Comparison of ENCODE assay signal across 27 cellular contexts in the genomic region with DNA sequence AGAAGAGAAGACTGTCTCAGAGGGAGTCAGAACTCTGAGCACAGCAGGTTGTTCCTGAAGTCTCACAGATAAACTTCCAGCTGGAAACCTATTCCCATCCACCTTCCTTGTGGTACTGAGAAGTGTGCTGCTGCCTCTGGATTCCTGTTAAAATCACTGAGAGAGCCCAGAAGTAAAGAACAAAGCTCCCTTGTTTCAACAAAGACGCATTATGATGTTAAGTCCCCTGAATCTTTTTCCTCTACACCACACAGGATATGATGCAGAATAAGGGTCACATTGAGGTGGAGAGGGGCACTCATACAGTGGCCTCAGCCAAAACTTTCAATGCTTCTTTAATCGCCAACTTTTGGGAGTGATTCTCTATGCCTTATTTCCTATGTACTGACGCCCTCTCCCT.
DNase-seq lines count a peak whose midpoint lies in the region; ATAC-seq, FAIRE-seq and TF ChIP-seq lines count a peak whose summit lies in the region.
"Had no signal": no experiment of that assay in that cellular context is flagged by ENCODE, and none has a peak within 500 bp of the region (broad histone marks: within the 10 kb centered on the region; RNA-seq: fewer than 3 reads in every experiment).

No MANE protein-coding gene starts in this region.

- WGBS in A549 (ENCODE audit: missing lambda C conversion rate) = 88% methylated on average over 3 of the region's 3 CpGs
- 82% methylated on average over 2 of the region's 3 CpGs for WGBS in HUES64

- H3K36me3 ChIP-seq in HUES64 (ENCODE audit: insufficient read depth, low read length) (peaks cover 4% of the 10 kb centered on the region; the same call in 1 of the 2 replicates), brain microvascular endothelial cell (replicated peaks) (no peaks in the 10 kb centered on the region)
- H3K36me3 ChIP-seq: BE2C, HAP-1 had no signal

- ATAC-seq in A549 (no peak), GM19328 (IDR thresholded peaks at IDR 0.05; ENCODE audit: unreplicated experiment) (no peak)
- ATAC-seq: activated naive CD4-positive, alpha-beta T cell treated with anti-CD3 and anti-CD28 coated beads, Interleukin-2, amount 50 U/mL, for 72 hours; activated T-helper 17 cell treated with anti-CD3 and anti-CD28 coated beads, Interleukin-2, amount 50 U/mL, for 72 hours; gastroesophageal sphincter; stimulated activated effector memory CD8-positive, alpha-beta T cell treated with anti-CD3 and anti-CD28 coated beads, Interleukin-12 subunit alpha, Interleukin-12 subunit beta, amount 100 ng/mL, for 72 hours had no signal

- H3K4me2 ChIP-seq in A549 = no peak overlapping the region
- H3K4me2 ChIP-seq: smooth muscle cell had no signal

- H3K27me3 ChIP-seq in HUES64 (ENCODE audit: insufficient read depth, low read length) = no peaks in the 10 kb centered on the region
- H3K27me3 ChIP-seq in brain microvascular endothelial cell (replicated peaks) = no peaks in the 10 kb centered on the region
- H3K27me3 ChIP-seq: BE2C, gastroesophageal sphincter had no signal

- intact Hi-C loops in posterior vena cava (cut with DNase I) = no loop called here

- DNase-seq in A549 (ENCODE audit: low read depth in 1 of 2, low spot score in 1 of 2) = no peak
- peak; percentile 0 for DNase-seq in brain microvascular endothelial cell
- DNase-seq in iris pigment epithelial cell (ENCODE audit: low read depth) = peak; percentile 1
- DNase-seq in coronary artery (ENCODE audit: low spot score) = no peak
- DNase-seq in NCI-H774 (lab: John Stamatoyannopoulos, UW) = no peak
- DNase-seq in posterior vena cava (ENCODE audit: low spot score) = no peak
- DNase-seq: activated CD4-positive, alpha-beta T cell treated with anti-CD3 and anti-CD28 coated beads, Interleukin-2, amount 50 U/mL, for 48 hours; activated CD4-positive, CD25-positive, alpha-beta regulatory T cell; activated CD8-positive, alpha-beta memory T cell treated with anti-CD3 and anti-CD28 coated beads, Interleukin-2, amount 50 U/mL, for 48 hours; BE2C; effector CD4-positive, alpha-beta T cell; GF-D8; kidney; NCI-H1105; NCI-H1930; NCI-H526; T-helper 9 cell had no signal

- TF ChIP-seq EP300 in A549 (IDR thresholded peaks at IDR 0.05) = no peak

- TF ChIP-seq CTCF in A549 (IDR thresholded peaks at IDR 0.05) (no peak), brain microvascular endothelial cell (IDR thresholded peaks at IDR 0.05; ENCODE audit: low read depth, low read length, missing control alignments) (no peak), coronary artery (IDR thresholded peaks at IDR 0.05) (no peak)

- peak; percentile 39 for FAIRE-seq in A549 (lab: Jason Lieb, UNC)
- FAIRE-seq: A204.1, kidney had no signal

- no peak overlapping the region for H3K9ac ChIP-seq in HUES64 (ENCODE audit: low read depth, low read length)

- H3K27ac ChIP-seq in A549 (no peak overlapping the region), HUES64 (ENCODE audit: low read depth, low read length) (peak overlapping the region; percentile 62; the same call in 1 of the 2 replicates), brain microvascular endothelial cell (no peak overlapping the region), coronary artery (no peak overlapping the region)
- H3K27ac ChIP-seq: gastroesophageal sphincter, RWPE1 had no signal

- peaks cover 15% of the 10 kb centered on the region for H3K4me1 ChIP-seq in A549
- H3K4me1 ChIP-seq in HUES64 (ENCODE audit: insufficient read depth, low read length) = peaks cover 19% of the 10 kb centered on the region
- H3K4me1 ChIP-seq: BE2C, gastroesophageal sphincter, HAP-1 had no signal

- POLR2A ChIA-PET in A549 (lab: Yijun Ruan, JAX) = no interaction called here

- CTCF ChIA-PET in A549 (lab: Yijun Ruan, JAX) = no interaction called here

- H3K9me3 ChIP-seq in A549 (no peaks in the 10 kb centered on the region), HUES64 (ENCODE audit: insufficient read depth, low read depth, low read length) (no peaks in the 10 kb centered on the region)
- H3K9me3 ChIP-seq: BE2C, gastroesophageal sphincter, HAP-1 had no signal

- H3K4me3 ChIP-seq in A549 = no peak overlapping the region
- H3K4me3 ChIP-seq in HUES64 (ENCODE audit: low read length) = no peak overlapping the region
- H3K4me3 ChIP-seq in brain microvascular endothelial cell (ENCODE audit: low read depth, low read length) = no peak overlapping the region
- H3K4me3 ChIP-seq in coronary artery = no peak overlapping the region
- H3K4me3 ChIP-seq: gastroesophageal sphincter, HAP-1, smooth muscle cell had no signal

- in situ Hi-C loops in brain microvascular endothelial cell (cut with HindIII; ENCODE audit: low pct_ligation_motif_present, low sequenced_read_pairs) = no loop called here

- no peak for TF ChIP-seq POLR2A in A549 (IDR thresholded peaks at IDR 0.05; ENCODE audit: low read length)

- no peak for TF ChIP-seq RAD21 in A549 (conservative IDR thresholded peaks at IDR 0.05 in 1 of 2, IDR thresholded peaks at IDR 0.05 in 1 of 2)

TF ChIP-seq in A549, 52 proteins besides CTCF, POLR2A, EP300 and RAD21:
- TF ChIP-seq RNF2 (IDR thresholded peaks at IDR 0.05; ENCODE audit: borderline replicate concordance, low read depth) = no peak
- no peak for TF ChIP-seq REST (IDR thresholded peaks at IDR 0.05)
- no peak for TF ChIP-seq HEYL (CRISPR knock-in tag; IDR thresholded peaks at IDR 0.05)
- no peak for TF ChIP-seq RARB (CRISPR knock-in tag; IDR thresholded peaks at IDR 0.05)
- no peak for TF ChIP-seq MYC (IDR thresholded peaks at IDR 0.05; ENCODE audit: borderline replicate concordance, low read length)
- TF ChIP-seq SMC3 (IDR thresholded peaks at IDR 0.05) = no peak
- TF ChIP-seq POLR2AphosphoS2 (conservative IDR thresholded peaks at IDR 0.05; ENCODE audit: low read length) = no peak
- TF ChIP-seq HOXB5 (CRISPR knock-in tag; IDR thresholded peaks at IDR 0.05) = no peak
- no peak for TF ChIP-seq HOXB13 (CRISPR knock-in tag; IDR thresholded peaks at IDR 0.05; ENCODE audit: low read depth)
- no peak for TF ChIP-seq TFCP2L1 (CRISPR knock-in tag; IDR thresholded peaks at IDR 0.05)
- no peak for TF ChIP-seq NPAS2 (CRISPR knock-in tag; IDR thresholded peaks at IDR 0.05; ENCODE audit: borderline replicate concordance)
- no peak for TF ChIP-seq ATOH8 (CRISPR knock-in tag; IDR thresholded peaks at IDR 0.05; ENCODE audit: low read depth)
- TF ChIP-seq FOSL2 (IDR thresholded peaks at IDR 0.05) = no peak
- no peak for TF ChIP-seq FOSL2 (CRISPR knock-in tag; IDR thresholded peaks at IDR 0.05)
- TF ChIP-seq NFE2L2 (conservative IDR thresholded peaks at IDR 0.05; ENCODE audit: low read length) = no peak
- no peak for TF ChIP-seq ELK1 (IDR thresholded peaks at IDR 0.05; ENCODE audit: low read depth, low read length)

Comparison
In these comparisons a context has a peak if more than half of its experiments do, and no peak if none do; other contexts are left out.
1. DNase-seq: peak in brain microvascular endothelial cell (single experiment) and iris pigment epithelial cell (single experiment); none in A549 (0 of 2), coronary artery (single experiment), NCI-H774 (single experiment) and posterior vena cava (single experiment).